ENCODE assay signal across 9 cellular contexts in the genomic region with DNA sequence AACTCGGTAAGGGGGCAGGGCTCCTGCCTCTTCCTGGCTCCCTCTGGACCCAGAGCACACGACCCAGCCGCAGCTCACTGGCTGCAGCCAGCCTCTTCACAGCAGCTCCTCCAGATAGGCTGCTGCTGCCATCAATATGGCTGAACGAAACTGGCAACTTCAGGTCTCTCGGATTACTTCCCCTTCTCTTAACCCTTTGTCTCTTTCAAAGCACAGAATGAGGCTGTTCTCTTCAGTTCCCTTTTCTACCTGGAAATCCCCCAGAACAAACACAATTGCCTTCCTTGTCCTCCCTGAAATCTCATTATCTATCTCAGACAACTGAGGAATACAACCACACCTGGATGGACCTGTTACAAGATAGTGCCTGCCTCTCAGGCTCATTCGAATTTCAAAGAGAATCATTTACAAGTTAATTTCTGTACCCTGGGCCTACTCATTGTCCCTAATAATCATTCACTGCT.
DNase-seq lines count a peak whose midpoint lies in the region; ATAC-seq and TF ChIP-seq lines count a peak whose summit lies in the region.
"Had no signal": no experiment of that assay in that cellular context is flagged by ENCODE, and none has a peak within 500 bp of the region (broad histone marks: within the 10 kb centered on the region; RNA-seq: fewer than 3 reads in every experiment).

No MANE protein-coding gene starts in this region.

- no peaks in the 10 kb centered on the region for H3K79me2 ChIP-seq in Karpas-422 (ENCODE audit: low read length)

- H3K9ac ChIP-seq in Karpas-422 (ENCODE audit: low read length): no peak overlapping the region

- DNase-seq in Karpas-422 (peak; percentile 43), tibial nerve (ENCODE audit: low spot score in 2 of 2) (no peak), NCI-H2196 (lab: John Stamatoyannopoulos, UW; ENCODE audit: unreplicated experiment) (no peak), tibial artery (no peak), SW 1271 (lab: John Stamatoyannopoulos, UW) (no peak)
- DNase-seq: cerebellar nuclear complex had no signal

- no peaks in the 10 kb centered on the region for H3K36me3 Mint-ChIP-seq in nephron (ENCODE audit: low read depth)

- no peaks in the 10 kb centered on the region for H3K27me3 ChIP-seq in Karpas-422 (ENCODE audit: low read length)
- no peaks in the 10 kb centered on the region for H3K27me3 ChIP-seq in tibial nerve
- no peaks in the 10 kb centered on the region for H3K27me3 ChIP-seq in tibial artery

- H4K20me1 ChIP-seq in Karpas-422 (ENCODE audit: insufficient read depth, low read depth, low read length): no peaks in the 10 kb centered on the region

- TF ChIP-seq CTCF in nephron (IDR thresholded peaks at IDR 0.05; ENCODE audit: unreplicated experiment in 3 of 3) (no peak), tibial nerve (IDR thresholded peaks at IDR 0.05) (no peak), tibial artery (IDR thresholded peaks at IDR 0.05) (no peak)

- 39 to 61% methylated on average over 5 to 6 of the region's 6 CpGs for WGBS in tibial nerve, 2 donors

- H2AFZ ChIP-seq in Karpas-422 (ENCODE audit: low read length): peak overlapping the region; percentile 50; the same call in 1 of the 2 replicates

- H3K4me1 Mint-ChIP-seq in nephron: peaks cover 39% of the 10 kb centered on the region

- H3K4me2 ChIP-seq in Karpas-422 (ENCODE audit: low read depth, low read length, poor library complexity, severe bottlenecking): no peak overlapping the region

- no peak overlapping the region for H3K4me3 Mint-ChIP-seq in nephron

- H3K4me3 ChIP-seq in Karpas-422 (ENCODE audit: low read length): no peak overlapping the region
- no peak overlapping the region for H3K4me3 ChIP-seq in tibial nerve
- no peak overlapping the region for H3K4me3 ChIP-seq in tibial artery

- H3K9me3 ChIP-seq in Karpas-422 (ENCODE audit: low read length): peaks cover 14% of the 10 kb centered on the region
- no peaks in the 10 kb centered on the region for H3K9me3 ChIP-seq in tibial nerve
- H3K9me3 ChIP-seq in tibial artery: no peaks in the 10 kb centered on the region

- peak overlapping the region in 2 of 3 experiments; percentile 48 to 66 for H3K27ac Mint-ChIP-seq in nephron

- no peaks in the 10 kb centered on the region for H3K27me3 Mint-ChIP-seq in nephron (ENCODE audit: low read depth)

- H3K9me3 Mint-ChIP-seq in nephron: no peaks in the 10 kb centered on the region

- no peak for TF ChIP-seq EP300 in tibial nerve (IDR thresholded peaks at IDR 0.05)

- TF ChIP-seq POLR2A in GM19099 (IDR thresholded peaks at IDR 0.05; ENCODE audit: extremely low read depth, insufficient read length, low read depth) (peak; percentile 22), tibial nerve (IDR thresholded peaks at IDR 0.05) (no peak)

- ATAC-seq in HG02763 (IDR thresholded peaks at IDR 0.05; ENCODE audit: unreplicated experiment): peak; percentile 97

- H3K27ac ChIP-seq in Karpas-422 (ENCODE audit: low read length) (no peak overlapping the region), tibial nerve (no peak overlapping the region), tibial artery (no peak overlapping the region)

- H3K4me1 ChIP-seq in Karpas-422 (ENCODE audit: low read length) (no peaks in the 10 kb centered on the region; the same call in 1 of the 2 replicates), tibial nerve (no peaks in the 10 kb centered on the region), tibial artery (no peaks in the 10 kb centered on the region)

- H3K36me3 ChIP-seq in Karpas-422 (ENCODE audit: insufficient read depth, low read length) (no peaks in the 10 kb centered on the region), tibial nerve (no peaks in the 10 kb centered on the region), tibial artery (no peaks in the 10 kb centered on the region)

- no peaks in the 10 kb centered on the region for H3K9me2 ChIP-seq in Karpas-422 (replicated peaks; ENCODE audit: insufficient read depth, low read length)

- intact Hi-C loops in tibial artery (cut with DNase I; ENCODE audit: low total_unique reads): no loop called here
